In the genomic region with DNA sequence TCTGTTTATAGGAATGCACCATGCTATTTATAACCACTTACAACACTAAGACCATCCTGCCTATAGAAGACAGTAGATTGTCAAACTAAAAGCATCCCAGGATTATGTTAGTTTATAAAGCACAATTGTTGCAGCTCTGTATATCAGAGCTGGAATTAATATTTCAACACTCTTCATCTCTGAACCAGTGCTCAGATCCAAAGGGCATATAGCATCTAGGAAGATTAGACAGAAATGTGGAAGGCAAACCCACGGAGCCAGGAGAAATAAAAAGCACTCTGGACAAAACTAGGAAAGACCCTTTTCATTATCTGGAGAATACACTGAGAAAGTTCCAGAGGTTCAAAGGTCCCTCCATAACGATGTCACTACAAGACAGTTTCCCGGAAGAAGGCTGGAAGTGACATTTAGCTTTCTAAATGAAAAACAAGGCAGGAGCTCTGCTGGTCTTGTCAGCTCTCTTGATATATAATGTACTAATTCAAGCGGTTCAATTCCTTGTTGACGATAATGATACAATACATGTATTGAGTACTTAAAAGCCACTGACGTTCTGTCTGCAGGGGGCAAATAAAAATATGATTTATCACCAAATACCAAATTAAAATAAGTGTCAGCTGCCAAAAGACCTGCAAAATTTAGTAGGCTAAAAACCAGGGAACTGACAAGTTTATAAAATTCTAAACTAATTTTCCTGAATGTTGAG, we compare ENCODE assay signal across 20 cellular contexts.
"Had no signal": no experiment of that assay in that cellular context is flagged by ENCODE, and none has a peak within 500 bp of the region (broad histone marks: within the 10 kb centered on the region; RNA-seq: fewer than 3 reads in every experiment).

No MANE protein-coding gene starts in this region.

- H3K9me3 Mint-ChIP-seq: memory B cell; natural killer cell treated with Interleukin-12 subunit alpha and Interleukin-12 subunit beta and Interleukin-15 and Interleukin-18, amount 100 ng/mL, for 72 hours had no signal

- ATAC-seq: heart right ventricle; left lung; lower lobe of right lung; natural killer cell treated with Interleukin-12 subunit alpha and Interleukin-12 subunit beta and Interleukin-15 and Interleukin-18, amount 100 ng/mL, for 72 hours; psoas muscle; sciatic nerve; upper lobe of right lung had no signal

- H3K9me3 ChIP-seq: heart right ventricle, left lung, lower lobe of right lung, psoas muscle, tibial nerve, upper lobe of right lung, vagina had no signal

- H3K27ac Mint-ChIP-seq: memory B cell; natural killer cell treated with Interleukin-12 subunit alpha and Interleukin-12 subunit beta and Interleukin-15 and Interleukin-18, amount 100 ng/mL, for 72 hours had no signal

- H3K4me1 ChIP-seq: left lung, lower lobe of right lung had no signal

- H3K4me3 Mint-ChIP-seq: memory B cell; natural killer cell treated with Interleukin-12 subunit alpha and Interleukin-12 subunit beta and Interleukin-15 and Interleukin-18, amount 100 ng/mL, for 72 hours had no signal

- H3K36me3 Mint-ChIP-seq: natural killer cell treated with Interleukin-12 subunit alpha and Interleukin-12 subunit beta and Interleukin-15 and Interleukin-18, amount 100 ng/mL, for 72 hours had no signal

- H3K27me3 Mint-ChIP-seq: memory B cell had no signal

- H3K36me3 ChIP-seq: heart right ventricle, left lung, lower lobe of right lung, tibial nerve, upper lobe of right lung, vagina had no signal

- H3K27ac ChIP-seq: heart right ventricle, left lung, lower lobe of right lung, psoas muscle, tibial nerve, upper lobe of right lung, vagina had no signal

- H3K27me3 ChIP-seq: dorsolateral prefrontal cortex, heart right ventricle, left lung, tibial nerve, upper lobe of right lung, vagina had no signal

- H3K4me3 ChIP-seq: dorsolateral prefrontal cortex, heart right ventricle, left lung, lower lobe of right lung, psoas muscle, tibial nerve, upper lobe of right lung, vagina had no signal

- FAIRE-seq: frontal cortex, islet of Langerhans had no signal

- DNase-seq: cortex of kidney; dorsolateral prefrontal cortex; effector CD8-positive, alpha-beta T cell; heart right ventricle; hypothalamus; left lung; lower lobe of right lung; midbrain; occipital lobe; psoas muscle; retina; stimulated activated naive CD4-positive, alpha-beta T cell treated with Interleukin-2 at 50 U/mL for 16 hours; upper lobe of right lung had no signal
